8 cellular contexts compared by ENCODE assay signal in genomic region chr14:68789002-68789797, GRCh38. TPM values are rescaled to one million over a fixed set of nuclear protein-coding genes. Genes with fewer than 3 reads are reported as not detected.
DNase-seq lines count a peak whose midpoint lies in the region; ATAC-seq and TF ChIP-seq lines count a peak whose summit lies in the region.

No MANE protein-coding gene starts in this region.

- H3K27ac Mint-ChIP-seq in CD8-positive, alpha-beta T cell = peak overlapping the region; percentile 100
- peak overlapping the region; percentile 99 for H3K27ac Mint-ChIP-seq in activated T-helper 17 cell treated with anti-CD3 and anti-CD28 coated beads, Interleukin-2, amount 50 U/mL, for 72 hours
- peak overlapping the region; percentile 99 for H3K27ac Mint-ChIP-seq in natural killer cell treated with Interleukin-12 subunit alpha and Interleukin-12 subunit beta and Interleukin-15 and Interleukin-18, amount 100 ng/mL, for 72 hours
- H3K27ac Mint-ChIP-seq in stimulated activated naive CD8-positive, alpha-beta T cell treated with anti-CD3 and anti-CD28 coated beads, Interleukin-15, amount 100 ng/mL, for 72 hours = peak overlapping the region; percentile 97 to 100

- no peaks in the 10 kb centered on the region for H3K27me3 Mint-ChIP-seq in CD8-positive, alpha-beta T cell (ENCODE audit: low read depth)
- no peaks in the 10 kb centered on the region for H3K27me3 Mint-ChIP-seq in activated T-helper 17 cell treated with anti-CD3 and anti-CD28 coated beads, Interleukin-2, amount 50 U/mL, for 72 hours
- no peaks in the 10 kb centered on the region for H3K27me3 Mint-ChIP-seq in natural killer cell treated with Interleukin-12 subunit alpha and Interleukin-12 subunit beta and Interleukin-15 and Interleukin-18, amount 100 ng/mL, for 72 hours
- H3K27me3 Mint-ChIP-seq in stimulated activated naive CD8-positive, alpha-beta T cell treated with anti-CD3 and anti-CD28 coated beads, Interleukin-15, amount 100 ng/mL, for 72 hours = no peaks in the 10 kb centered on the region

- H3K9me3 Mint-ChIP-seq in CD8-positive, alpha-beta T cell = no peaks in the 10 kb centered on the region
- no peaks in the 10 kb centered on the region for H3K9me3 Mint-ChIP-seq in activated T-helper 17 cell treated with anti-CD3 and anti-CD28 coated beads, Interleukin-2, amount 50 U/mL, for 72 hours
- H3K9me3 Mint-ChIP-seq in natural killer cell treated with Interleukin-12 subunit alpha and Interleukin-12 subunit beta and Interleukin-15 and Interleukin-18, amount 100 ng/mL, for 72 hours = no peaks in the 10 kb centered on the region
- no peaks in the 10 kb centered on the region for H3K9me3 Mint-ChIP-seq in stimulated activated naive CD8-positive, alpha-beta T cell treated with anti-CD3 and anti-CD28 coated beads, Interleukin-15, amount 100 ng/mL, for 72 hours

- no peaks in the 10 kb centered on the region for H3K9me3 ChIP-seq in CD8-positive, alpha-beta T cell (ENCODE audit: low read length)

- POLR2A ChIA-PET in CD8-positive, alpha-beta T cell (lab: Charles Lee) = interaction anchor here (0.6 to 14.8 kb wide), 24 partner anchors 8 to 954 kb away, joined by 3 to 641 read pairs (median 6); no protein-coding TSS in a partner anchor

- peak; percentile 84 for TF ChIP-seq CTCF in CD8-positive, alpha-beta T cell (IDR thresholded peaks at IDR 0.05)
- TF ChIP-seq CTCF in fibroblast of mammary gland (conservative IDR thresholded peaks at IDR 0.05; ENCODE audit: control insufficient read depth, insufficient read depth, low read depth, low read length) = peak; percentile 61

- ATAC-seq in CD8-positive, alpha-beta T cell = peak; percentile 36
- peak; percentile 42 for ATAC-seq in activated T-helper 17 cell treated with anti-CD3 and anti-CD28 coated beads, Interleukin-2, amount 50 U/mL, for 72 hours (replicated peaks)
- peak; percentile 63 to 69 for ATAC-seq in natural killer cell treated with Interleukin-12 subunit alpha and Interleukin-12 subunit beta and Interleukin-15 and Interleukin-18, amount 100 ng/mL, for 72 hours
- ATAC-seq in stimulated activated naive CD8-positive, alpha-beta T cell treated with anti-CD3 and anti-CD28 coated beads, Interleukin-15, amount 100 ng/mL, for 72 hours = peak; percentile 47
- no peak for ATAC-seq in HG03521 (IDR thresholded peaks at IDR 0.05; ENCODE audit: unreplicated experiment)

- H3K4me1 ChIP-seq in CD8-positive, alpha-beta T cell (ENCODE audit: insufficient read depth, low read length) = peaks cover 53% of the 10 kb centered on the region

- H3K36me3 Mint-ChIP-seq in CD8-positive, alpha-beta T cell = peaks cover 62% of the 10 kb centered on the region
- H3K36me3 Mint-ChIP-seq in activated T-helper 17 cell treated with anti-CD3 and anti-CD28 coated beads, Interleukin-2, amount 50 U/mL, for 72 hours (ENCODE audit: low read depth) = peaks cover 81% of the 10 kb centered on the region
- peaks cover 10% of the 10 kb centered on the region for H3K36me3 Mint-ChIP-seq in natural killer cell treated with Interleukin-12 subunit alpha and Interleukin-12 subunit beta and Interleukin-15 and Interleukin-18, amount 100 ng/mL, for 72 hours

- no peaks in the 10 kb centered on the region for H3K27me3 ChIP-seq in CD8-positive, alpha-beta T cell (ENCODE audit: insufficient read depth, low read length)

- H3K27ac ChIP-seq in CD8-positive, alpha-beta T cell (ENCODE audit: low read depth, low read length) = peak overlapping the region; percentile 99

- peaks cover 20% of the 10 kb centered on the region for H3K36me3 ChIP-seq in CD8-positive, alpha-beta T cell (ENCODE audit: insufficient read depth, low read length)

- peak overlapping the region; percentile 92 for H3K4me3 Mint-ChIP-seq in CD8-positive, alpha-beta T cell
- H3K4me3 Mint-ChIP-seq in activated T-helper 17 cell treated with anti-CD3 and anti-CD28 coated beads, Interleukin-2, amount 50 U/mL, for 72 hours = peak overlapping the region; percentile 87
- H3K4me3 Mint-ChIP-seq in natural killer cell treated with Interleukin-12 subunit alpha and Interleukin-12 subunit beta and Interleukin-15 and Interleukin-18, amount 100 ng/mL, for 72 hours = peak overlapping the region; percentile 94
- H3K4me3 Mint-ChIP-seq in stimulated activated naive CD8-positive, alpha-beta T cell treated with anti-CD3 and anti-CD28 coated beads, Interleukin-15, amount 100 ng/mL, for 72 hours = peak overlapping the region; percentile 92 to 96

- H3K4me3 ChIP-seq in CD8-positive, alpha-beta T cell (ENCODE audit: low read depth, low read length) = peak overlapping the region; percentile 94
- H3K4me3 ChIP-seq in fibroblast of mammary gland (ENCODE audit: control insufficient read depth, low read depth, low read length) = peak overlapping the region; percentile 87

- peaks cover 58% of the 10 kb centered on the region for H3K4me1 Mint-ChIP-seq in CD8-positive, alpha-beta T cell (ENCODE audit: low read depth)
- peaks cover 34% of the 10 kb centered on the region for H3K4me1 Mint-ChIP-seq in activated T-helper 17 cell treated with anti-CD3 and anti-CD28 coated beads, Interleukin-2, amount 50 U/mL, for 72 hours
- peaks cover 60 to 70% of the 10 kb centered on the region in 2 donors for H3K4me1 Mint-ChIP-seq in natural killer cell treated with Interleukin-12 subunit alpha and Interleukin-12 subunit beta and Interleukin-15 and Interleukin-18, amount 100 ng/mL, for 72 hours (ENCODE audit: low read depth in 2 of 2)
- H3K4me1 Mint-ChIP-seq in stimulated activated naive CD8-positive, alpha-beta T cell treated with anti-CD3 and anti-CD28 coated beads, Interleukin-15, amount 100 ng/mL, for 72 hours = peaks cover 59% of the 10 kb centered on the region

- CTCF ChIA-PET in CD8-positive, alpha-beta T cell (lab: Charles Lee) = interaction anchor here (0.7 to 16.2 kb wide), 58 partner anchors 8 to 859 kb away, joined by 3 to 384 read pairs (median 4); no protein-coding TSS in a partner anchor

- DNase-seq in CD8-positive, alpha-beta T cell = peak; percentile 75 to 93 (median 87)
- DNase-seq in HT1080 (ENCODE audit: low read depth) = peak; percentile 79
- peak; percentile 84 for DNase-seq in RKO (ENCODE audit: low spot score)
- peak; percentile 70 for DNase-seq in fibroblast of mammary gland (ENCODE audit: low read depth)
- DNase-seq in natural killer cell treated with Interleukin-12 subunit alpha and Interleukin-12 subunit beta and Interleukin-15 and Interleukin-18, amount 100 ng/mL, for 72 hours (ENCODE audit: low spot score) = peak; percentile 85
- peak; percentile 83 to 87 for DNase-seq in stimulated activated naive CD8-positive, alpha-beta T cell treated with anti-CD3 and anti-CD28 coated beads, Interleukin-15, amount 100 ng/mL, for 72 hours

- intact Hi-C loops in CD8-positive, alpha-beta T cell (cut with DNase I, micrococcal nuclease) = loop anchor here (1.0 to 10.0 kb wide), 11 partner anchors 8 to 541 kb away; no protein-coding TSS in a partner anchor

RNA-seq across cellular contexts. Expression of gene ZFP36L1, which starts 3.7 kb away (rescaled TPM):
- 100 to 1,000 TPM; 241 to 248 TPM for total RNA-seq in CD8-positive, alpha-beta T cell
- total RNA-seq in HT1080 (2014; rRNA removed; shearing (Covaris generic)) = 53.0 and 70.7 TPM in 2 replicates
- 142 and 183 TPM in 2 replicates for polyA plus RNA-seq in HT1080 (2015; cell fraction: cytosol; rRNA removed)
- 252 and 370 TPM in 2 replicates for polyA plus RNA-seq in HT1080 (2015; cell fraction: nucleus; rRNA removed)
- total RNA-seq in activated T-helper 17 cell treated with anti-CD3 and anti-CD28 coated beads, Interleukin-2, amount 50 U/mL, for 72 hours = 100 to 1,000 TPM in 1 of 2 donors, 10 to 100 TPM in 1; 57.7 to 146 TPM
- total RNA-seq in natural killer cell treated with Interleukin-12 subunit alpha and Interleukin-12 subunit beta and Interleukin-15 and Interleukin-18, amount 100 ng/mL, for 72 hours = 10 to 100 TPM; 42.4 to 94.9 TPM
